In the genomic region with DNA sequence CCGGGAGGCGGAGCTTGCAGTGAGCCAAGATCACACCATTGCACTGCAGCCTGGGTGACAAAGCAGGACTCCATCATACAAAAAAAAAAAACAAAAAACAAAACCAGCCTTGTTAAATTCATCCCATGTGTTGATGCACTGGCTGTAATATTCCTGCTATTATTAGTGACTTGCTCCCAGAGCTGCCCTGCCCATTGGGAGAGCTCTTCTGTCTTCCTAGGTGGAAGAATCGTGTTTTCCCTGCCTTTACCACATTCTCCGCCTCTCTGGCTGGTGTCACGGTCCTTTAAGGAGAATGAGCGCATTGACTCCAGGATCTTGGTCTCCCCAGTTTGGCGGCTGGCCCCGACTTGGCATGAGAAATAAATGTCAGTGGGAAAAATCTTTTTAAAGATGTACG, we compare ENCODE assay signal across 1 cellular context.
TF ChIP-seq lines count a peak whose summit lies in the region.

No MANE protein-coding gene starts in this region.

TF ChIP-seq in IMR-90, 13 proteins besides CTCF, POLR2A, EP300 and RAD21:
- no peak for TF ChIP-seq MXI1 (IDR thresholded peaks at IDR 0.05; ENCODE audit: borderline replicate concordance, low read depth, low read length)
- TF ChIP-seq, protein P1, sequence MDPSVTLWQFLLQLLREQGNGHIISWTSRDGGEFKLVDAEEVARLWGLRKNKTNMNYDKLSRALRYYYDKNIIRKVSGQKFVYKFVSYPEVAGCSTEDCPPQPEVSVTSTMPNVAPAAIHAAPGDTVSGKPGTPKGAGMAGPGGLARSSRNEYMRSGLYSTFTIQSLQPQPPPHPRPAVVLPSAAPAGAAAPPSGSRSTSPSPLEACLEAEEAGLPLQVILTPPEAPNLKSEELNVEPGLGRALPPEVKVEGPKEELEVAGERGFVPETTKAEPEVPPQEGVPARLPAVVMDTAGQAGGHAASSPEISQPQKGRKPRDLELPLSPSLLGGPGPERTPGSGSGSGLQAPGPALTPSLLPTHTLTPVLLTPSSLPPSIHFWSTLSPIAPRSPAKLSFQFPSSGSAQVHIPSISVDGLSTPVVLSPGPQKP (IDR thresholded peaks at IDR 0.05; ENCODE audit: borderline replicate concordance, low read depth, low read length) = no peak
- TF ChIP-seq MAZ (IDR thresholded peaks at IDR 0.05; ENCODE audit: borderline replicate concordance, low read depth, low read length) = no peak
- TF ChIP-seq RFX5 (IDR thresholded peaks at IDR 0.05; ENCODE audit: low read depth, low read length) = no peak
- no peak for TF ChIP-seq SMC3 (IDR thresholded peaks at IDR 0.05; ENCODE audit: low read depth, low read length)
- TF ChIP-seq, protein P2, sequence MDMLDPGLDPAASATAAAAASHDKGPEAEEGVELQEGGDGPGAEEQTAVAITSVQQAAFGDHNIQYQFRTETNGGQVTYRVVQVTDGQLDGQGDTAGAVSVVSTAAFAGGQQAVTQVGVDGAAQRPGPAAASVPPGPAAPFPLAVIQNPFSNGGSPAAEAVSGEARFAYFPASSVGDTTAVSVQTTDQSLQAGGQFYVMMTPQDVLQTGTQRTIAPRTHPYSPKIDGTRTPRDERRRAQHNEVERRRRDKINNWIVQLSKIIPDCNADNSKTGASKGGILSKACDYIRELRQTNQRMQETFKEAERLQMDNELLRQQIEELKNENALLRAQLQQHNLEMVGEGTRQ (IDR thresholded peaks at IDR 0.05; ENCODE audit: low read depth, low read length) = no peak
- TF ChIP-seq NFE2L2 (IDR thresholded peaks at IDR 0.05; ENCODE audit: low read depth, low read length) = no peak
- no peak for TF ChIP-seq BHLHE40 (IDR thresholded peaks at IDR 0.05; ENCODE audit: low read depth, low read length)
- no peak for TF ChIP-seq RCOR1 (IDR thresholded peaks at IDR 0.05; ENCODE audit: insufficient replicate concordance, low read length)
- no peak for TF ChIP-seq CHD1 (IDR thresholded peaks at IDR 0.05; ENCODE audit: low read depth, low read length)
- TF ChIP-seq CEBPB (IDR thresholded peaks at IDR 0.05; ENCODE audit: low read depth, low read length) = no peak
